8 cellular contexts compared by ENCODE assay signal in genomic region chrX:46978341-46979291, GRCh38.
DNase-seq lines count a peak whose midpoint lies in the region; ATAC-seq and TF ChIP-seq lines count a peak whose summit lies in the region.

No MANE protein-coding gene starts in this region.

- no peak overlapping the region for H3K4me3 ChIP-seq in CD8-positive, alpha-beta T cell (ENCODE audit: low read depth, low read length)
- H3K4me3 ChIP-seq in cardiac fibroblast (replicated peaks in 1 of 2; ENCODE audit: low read depth in 2 of 2, low read length in 2 of 2) (no peak overlapping the region), left lung (no peak overlapping the region)

- H3K4me3 Mint-ChIP-seq in CD8-positive, alpha-beta T cell, result no peak overlapping the region
- H3K4me3 Mint-ChIP-seq in WTC11, result no peak overlapping the region

- H3K4me1 Mint-ChIP-seq in CD8-positive, alpha-beta T cell (ENCODE audit: low read depth), result no peaks in the 10 kb centered on the region
- H3K4me1 Mint-ChIP-seq in WTC11, result peaks cover 55% of the 10 kb centered on the region

- H3K27ac Mint-ChIP-seq in CD8-positive, alpha-beta T cell, result no peak overlapping the region
- H3K27ac Mint-ChIP-seq in WTC11, result peak overlapping the region; percentile 28

- no peak overlapping the region for H3K27ac ChIP-seq in CD8-positive, alpha-beta T cell (ENCODE audit: low read depth, low read length)
- peak overlapping the region in 1 of 2 donors; percentile 14 for H3K27ac ChIP-seq in left lung

- no peaks in the 10 kb centered on the region for H3K9me3 Mint-ChIP-seq in CD8-positive, alpha-beta T cell
- H3K9me3 Mint-ChIP-seq in WTC11, result no peaks in the 10 kb centered on the region

- H3K4me1 ChIP-seq in CD8-positive, alpha-beta T cell (ENCODE audit: insufficient read depth, low read length), result no peaks in the 10 kb centered on the region
- H3K4me1 ChIP-seq in left lung, result no peaks in the 10 kb centered on the region

- peak; percentile 23 to 75 (median 54) for DNase-seq in CD8-positive, alpha-beta T cell
- DNase-seq in GOT3 (lab: John Stamatoyannopoulos, UW) (peak; percentile 7), NCI-H2171 (lab: John Stamatoyannopoulos, UW) (peak; percentile 20), WTC11 (ENCODE audit: low spot score) (peak; percentile 80), cardiac fibroblast (ENCODE audit: low read depth in 2 of 2) (peak; percentile 77 to 89), left lung (peak; percentile 51 to 71)
- peak; percentile 15 for DNase-seq in stimulated activated CD8-positive, alpha-beta memory T cell treated with anti-CD3 and anti-CD28 coated beads, Interleukin-12 subunit alpha, Interleukin-12 subunit beta, amount 100 ng/mL, for 24 hours (ENCODE audit: extremely low read depth)

- H3K27me3 ChIP-seq in CD8-positive, alpha-beta T cell (ENCODE audit: insufficient read depth, low read length), result no peaks in the 10 kb centered on the region
- no peaks in the 10 kb centered on the region for H3K27me3 ChIP-seq in left lung

- no peaks in the 10 kb centered on the region for H3K36me3 ChIP-seq in CD8-positive, alpha-beta T cell (ENCODE audit: insufficient read depth, low read length)
- H3K36me3 ChIP-seq in left lung, result no peaks in the 10 kb centered on the region

- ATAC-seq in CD8-positive, alpha-beta T cell, result peak; percentile 67
- ATAC-seq in WTC11, result peak; percentile 80
- ATAC-seq in left lung, result peak; percentile 90
- no peak for ATAC-seq in HG02973 (IDR thresholded peaks at IDR 0.05; ENCODE audit: unreplicated experiment)

- no peaks in the 10 kb centered on the region for H3K9me3 ChIP-seq in CD8-positive, alpha-beta T cell (ENCODE audit: low read length)
- H3K9me3 ChIP-seq in left lung, result no peaks in the 10 kb centered on the region

- CTCF ChIA-PET in CD8-positive, alpha-beta T cell (lab: Charles Lee), result interaction anchor here (0.9 to 1.5 kb wide), 2 partner anchors 15 to 75 kb away, joined by 4 to 7 read pairs; no protein-coding TSS in a partner anchor
- CTCF ChIA-PET in WTC11 (lab: Charles Lee), result interaction anchor here (0.8 to 1.9 kb wide), 3 partner anchors 55 to 75 kb away, joined by 4 to 7 read pairs (median 5); no protein-coding TSS in a partner anchor

- no peaks in the 10 kb centered on the region for H3K36me3 Mint-ChIP-seq in CD8-positive, alpha-beta T cell
- no peaks in the 10 kb centered on the region for H3K36me3 Mint-ChIP-seq in WTC11

- intact Hi-C loops in CD8-positive, alpha-beta T cell (cut with DNase I, micrococcal nuclease), result loop anchor here (1.0 to 5.0 kb wide), 3 partner anchors 66 to 220 kb away; partner anchors contain the start of genes JADE3 (in 1 of the 2) and SLC9A7 (in 1 of the 2)
- intact Hi-C loops in left lung (cut with DNase I), result no loop called here

- POLR2A ChIA-PET in CD8-positive, alpha-beta T cell (lab: Charles Lee), result no interaction called here
- POLR2A ChIA-PET in WTC11 (lab: Charles Lee), result no interaction called here

- TF ChIP-seq CTCF in CD8-positive, alpha-beta T cell (IDR thresholded peaks at IDR 0.05), result peak; percentile 57
- TF ChIP-seq CTCF in WTC11 (IDR thresholded peaks at IDR 0.05), result peak; percentile 54
- TF ChIP-seq CTCF in cardiac fibroblast (IDR thresholded peaks at IDR 0.05; ENCODE audit: low read depth, low read length), result peak; percentile 65
- peak; percentile 46 to 60 for TF ChIP-seq CTCF in left lung (IDR thresholded peaks at IDR 0.05)

- no peaks in the 10 kb centered on the region for H3K27me3 Mint-ChIP-seq in CD8-positive, alpha-beta T cell (ENCODE audit: low read depth)
- no peaks in the 10 kb centered on the region for H3K27me3 Mint-ChIP-seq in WTC11 (ENCODE audit: low read depth)

TF ChIP-seq in WTC11, 78 proteins besides CTCF, POLR2A, EP300 and RAD21:
- no peak for TF ChIP-seq ZNF396 (CRISPR knock-in tag; IDR thresholded peaks at IDR 0.05; ENCODE audit: borderline replicate concordance)
- no peak for TF ChIP-seq GRHL2 (CRISPR knock-in tag; IDR thresholded peaks at IDR 0.05; ENCODE audit: insufficient replicate concordance, severe bottlenecking)
- no peak for TF ChIP-seq NR3C1 (CRISPR knock-in tag; conservative IDR thresholded peaks at IDR 0.05; ENCODE audit: low read depth)
- no peak for TF ChIP-seq OVOL2 (CRISPR knock-in tag; IDR thresholded peaks at IDR 0.05; ENCODE audit: borderline replicate concordance)
- TF ChIP-seq, protein P1, sequence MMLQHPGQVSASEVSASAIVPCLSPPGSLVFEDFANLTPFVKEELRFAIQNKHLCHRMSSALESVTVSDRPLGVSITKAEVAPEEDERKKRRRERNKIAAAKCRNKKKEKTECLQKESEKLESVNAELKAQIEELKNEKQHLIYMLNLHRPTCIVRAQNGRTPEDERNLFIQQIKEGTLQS (CRISPR knock-in tag; conservative IDR thresholded peaks at IDR 0.05), result no peak
- TF ChIP-seq, protein P2, sequence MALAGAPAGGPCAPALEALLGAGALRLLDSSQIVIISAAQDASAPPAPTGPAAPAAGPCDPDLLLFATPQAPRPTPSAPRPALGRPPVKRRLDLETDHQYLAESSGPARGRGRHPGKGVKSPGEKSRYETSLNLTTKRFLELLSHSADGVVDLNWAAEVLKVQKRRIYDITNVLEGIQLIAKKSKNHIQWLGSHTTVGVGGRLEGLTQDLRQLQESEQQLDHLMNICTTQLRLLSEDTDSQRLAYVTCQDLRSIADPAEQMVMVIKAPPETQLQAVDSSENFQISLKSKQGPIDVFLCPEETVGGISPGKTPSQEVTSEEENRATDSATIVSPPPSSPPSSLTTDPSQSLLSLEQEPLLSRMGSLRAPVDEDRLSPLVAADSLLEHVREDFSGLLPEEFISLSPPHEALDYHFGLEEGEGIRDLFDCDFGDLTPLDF (CRISPR knock-in tag; IDR thresholded peaks at IDR 0.05), result no peak
- no peak for TF ChIP-seq ATF1 (CRISPR knock-in tag; IDR thresholded peaks at IDR 0.05)
- TF ChIP-seq, protein P3, sequence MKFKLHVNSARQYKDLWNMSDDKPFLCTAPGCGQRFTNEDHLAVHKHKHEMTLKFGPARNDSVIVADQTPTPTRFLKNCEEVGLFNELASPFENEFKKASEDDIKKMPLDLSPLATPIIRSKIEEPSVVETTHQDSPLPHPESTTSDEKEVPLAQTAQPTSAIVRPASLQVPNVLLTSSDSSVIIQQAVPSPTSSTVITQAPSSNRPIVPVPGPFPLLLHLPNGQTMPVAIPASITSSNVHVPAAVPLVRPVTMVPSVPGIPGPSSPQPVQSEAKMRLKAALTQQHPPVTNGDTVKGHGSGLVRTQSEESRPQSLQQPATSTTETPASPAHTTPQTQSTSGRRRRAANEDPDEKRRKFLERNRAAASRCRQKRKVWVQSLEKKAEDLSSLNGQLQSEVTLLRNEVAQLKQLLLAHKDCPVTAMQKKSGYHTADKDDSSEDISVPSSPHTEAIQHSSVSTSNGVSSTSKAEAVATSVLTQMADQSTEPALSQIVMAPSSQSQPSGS (CRISPR knock-in tag; IDR thresholded peaks at IDR 0.05; ENCODE audit: borderline replicate concordance, low read depth), result no peak
- no peak for TF ChIP-seq ZNF121 (CRISPR knock-in tag; IDR thresholded peaks at IDR 0.05)
- no peak for TF ChIP-seq NFE2L1 (CRISPR knock-in tag; IDR thresholded peaks at IDR 0.05)
- no peak for TF ChIP-seq MYBL2 (CRISPR knock-in tag; IDR thresholded peaks at IDR 0.05)
- no peak for TF ChIP-seq TEAD4 (CRISPR knock-in tag; IDR thresholded peaks at IDR 0.05)
- no peak for TF ChIP-seq NFYB (CRISPR knock-in tag; conservative IDR thresholded peaks at IDR 0.05; ENCODE audit: low read depth)
- no peak for TF ChIP-seq MAX (CRISPR knock-in tag; IDR thresholded peaks at IDR 0.05)
- no peak for TF ChIP-seq CDX4 (CRISPR knock-in tag; IDR thresholded peaks at IDR 0.05; ENCODE audit: borderline replicate concordance)

Comparison
In these comparisons a context has a peak if more than half of its experiments do, and no peak if none do; other contexts are left out.
1. DNase-seq: peak in every context shown above with its lines; median percentile 83 in cardiac fibroblast; 80 in WTC11; 61 in left lung; 54 in CD8-positive, alpha-beta T cell; 20 in NCI-H2171; 15 in stimulated activated CD8-positive, alpha-beta memory T cell treated with anti-CD3 and anti-CD28 coated beads, Interleukin-12 subunit alpha, Interleukin-12 subunit beta, amount 100 ng/mL, for 24 hours; 7 in GOT3.
2. intact Hi-C loops: an anchor here in CD8-positive, alpha-beta T cell (1.0 to 5.0 kb wide); none called in left lung.